ENCODE assay signal across 36 cellular contexts in genomic region chr4:16770887-16771286, GRCh38.
"Had no signal": no experiment of that assay in that cellular context is flagged by ENCODE, and none has a peak within 500 bp of the region (broad histone marks: within the 10 kb centered on the region; RNA-seq: fewer than 3 reads in every experiment).

No MANE protein-coding gene starts in this region.

- H3K27me3 ChIP-seq: adrenal gland, brain microvascular endothelial cell, breast epithelium had no signal

- ATAC-seq: activated CD8-positive, alpha-beta T cell treated with anti-CD3 and anti-CD28 coated beads for 36 hours; activated naive CD4-positive, alpha-beta T cell treated with anti-CD3 and anti-CD28 coated beads, Interleukin-2, amount 50 U/mL, for 72 hours; activated T-cell treated with anti-CD3 and anti-CD28 coated beads, Interleukin-2, amount 50 U/mL, for 4 hours; activated T-cell treated with anti-CD3 and anti-CD28 coated beads, Interleukin-2, amount 50 U/mL, for 72 hours; activated T-helper 17 cell treated with anti-CD3 and anti-CD28 coated beads, Interleukin-2, amount 50 U/mL, for 72 hours had no signal

- H3K9me3 ChIP-seq: adrenal gland, breast epithelium had no signal

- DNase-seq: activated B cell treated with CpG ODN at 0.5 μM for 24 hours; activated CD4-positive, alpha-beta memory T cell treated with anti-CD3 and anti-CD28 coated beads for 36 hours; activated CD4-positive, alpha-beta T cell treated with anti-CD3 and anti-CD28 coated beads for 4 hours; activated CD4-positive, alpha-beta T cell treated with anti-CD3 and anti-CD28 coated beads, Interleukin-2, amount 10 ng/mL, durations not matched to agents 24 days and 14 days; activated CD4-positive, alpha-beta T cell treated with anti-CD3 and anti-CD28 coated beads, Interleukin-2, amount 50 U/mL, for 1 hour; activated CD4-positive, alpha-beta T cell treated with anti-CD3 and anti-CD28 coated beads, Interleukin-2, amount 50 U/mL, for 4 hours; activated CD4-positive, CD25-positive, alpha-beta regulatory T cell treated with anti-CD3 and anti-CD28 coated beads, Interleukin-2, amount 50 U/mL, for 72 hours; activated CD8-positive, alpha-beta memory T cell treated with anti-CD3 and anti-CD28 coated beads, Interleukin-2, amount 50 U/mL, for 4 hours; activated CD8-positive, alpha-beta T cell treated with anti-CD3 and anti-CD28 coated beads for 36 hours; activated effector memory CD4-positive, alpha-beta T cell treated with anti-CD3 and anti-CD28 coated beads, Interleukin-2, amount 50 U/mL, for 16 hours; activated gamma-delta T cell treated with Interleukin-2 at 50 U/mL for 16 hours; activated naive CD4-positive, alpha-beta T cell; activated naive CD4-positive, alpha-beta T cell treated with anti-CD3 and anti-CD28 coated beads for 36 hours; activated naive CD4-positive, alpha-beta T cell treated with anti-CD3 and anti-CD28 coated beads, Interleukin-2, amount 50 U/mL, for 16 hours; activated naive CD8-positive, alpha-beta T cell treated with anti-CD3 and anti-CD28 coated beads for 36 hours; activated T-cell treated with anti-CD3 and anti-CD28 coated beads for 4 hours; activated T-cell treated with anti-CD3 and anti-CD28 coated beads, Interleukin-2, amount 50 U/mL, for 1 hour; activated T-cell treated with anti-CD3 and anti-CD28 coated beads, Interleukin-2, amount 50 U/mL, for 4 hours; activated T-cell treated with anti-CD3 and anti-CD28 coated beads, Interleukin-2, amount 50 U/mL, for 72 hours; adrenal gland; amniotic stem cell; aorta; brain microvascular endothelial cell; cerebellar nuclear complex; T-helper 1 cell; T-helper 2 cell; T-helper 9 cell had no signal

- H3K36me3 ChIP-seq: adrenal gland, brain microvascular endothelial cell, breast epithelium had no signal

- H3K4me3 Mint-ChIP-seq: activated B cell treated with CpG ODN at 0.5 μM for 24 hours; activated CD4-positive, alpha-beta memory T cell treated with anti-CD3 and anti-CD28 coated beads for 36 hours; activated CD4-positive, alpha-beta T cell treated with anti-CD3 and anti-CD28 coated beads, Interleukin-2, amount 10 ng/mL, durations not matched to agents 24 days and 14 days; activated CD8-positive, alpha-beta T cell treated with anti-CD3 and anti-CD28 coated beads for 36 hours; activated naive CD4-positive, alpha-beta T cell treated with anti-CD3 and anti-CD28 coated beads for 36 hours; activated naive CD8-positive, alpha-beta T cell treated with anti-CD3 and anti-CD28 coated beads for 36 hours; activated T-cell treated with anti-CD3 and anti-CD28 coated beads, Interleukin-2, amount 50 U/mL, for 4 hours; activated T-cell treated with anti-CD3 and anti-CD28 coated beads, Interleukin-2, amount 50 U/mL, for 72 hours; activated T-helper 1 cell treated with anti-CD3 and anti-CD28 coated beads, Interleukin-12 subunit alpha, Interleukin-12 subunit beta, Interleukin-2, Interleukin-4 antibody, amounts not matched to agents 30 ng/mL and 10 ng/mL and 1 ng/mL, durations not matched to agents 14 hours and 24 hours and 36 hours; activated T-helper 17 cell treated with anti-CD3 and anti-CD28 coated beads, Interleukin-2, amount 50 U/mL, for 72 hours; central memory CD8-positive, alpha-beta T cell; T-helper 1 cell treated with Interleukin-12 subunit alpha and Interleukin-12 subunit beta and Interleukin-4 antibody, amounts not matched to agents 30 μg/mL and 1 μg/mL, for 36 hours; T-helper 2 cell treated with Interferon-gamma antibody and Interleukin-4, amounts not matched to agents 5 μg/mL and 100 μg/mL, for 36 hours had no signal

- H3K4me1 Mint-ChIP-seq: activated B cell treated with CpG ODN at 0.5 μM for 24 hours; activated CD4-positive, alpha-beta T cell treated with anti-CD3 and anti-CD28 coated beads, Interleukin-2, amount 10 ng/mL, durations not matched to agents 24 days and 14 days; activated naive CD8-positive, alpha-beta T cell treated with anti-CD3 and anti-CD28 coated beads for 36 hours; activated T-helper 17 cell treated with anti-CD3 and anti-CD28 coated beads, Interleukin-2, amount 50 U/mL, for 72 hours; central memory CD8-positive, alpha-beta T cell had no signal

- H3K36me3 Mint-ChIP-seq: activated CD4-positive, alpha-beta memory T cell treated with anti-CD3 and anti-CD28 coated beads for 36 hours; activated naive CD4-positive, alpha-beta T cell treated with anti-CD3 and anti-CD28 coated beads, Interleukin-2, amount 50 U/mL, for 72 hours; activated naive CD8-positive, alpha-beta T cell treated with anti-CD3 and anti-CD28 coated beads for 36 hours had no signal

- FAIRE-seq: TTC549 had no signal

- H3K4me1 ChIP-seq: adrenal gland, breast epithelium had no signal

- H3K27me3 Mint-ChIP-seq: activated B cell treated with CpG ODN at 0.5 μM for 24 hours; activated CD4-positive, alpha-beta T cell treated with anti-CD3 and anti-CD28 coated beads, Interleukin-2, amount 10 ng/mL, durations not matched to agents 24 days and 14 days had no signal

- H3K27ac ChIP-seq: adrenal gland, brain microvascular endothelial cell, breast epithelium, VCaP had no signal

- H3K4me3 ChIP-seq: adrenal gland, breast epithelium had no signal

- H3K9me3 Mint-ChIP-seq: activated B cell treated with CpG ODN at 0.5 μM for 24 hours; activated CD4-positive, alpha-beta memory T cell treated with anti-CD3 and anti-CD28 coated beads for 36 hours; activated CD4-positive, alpha-beta T cell treated with anti-CD3 and anti-CD28 coated beads, Interleukin-2, amount 10 ng/mL, durations not matched to agents 24 days and 14 days; activated CD8-positive, alpha-beta T cell treated with anti-CD3 and anti-CD28 coated beads for 36 hours; activated naive CD4-positive, alpha-beta T cell treated with anti-CD3 and anti-CD28 coated beads for 36 hours; activated naive CD4-positive, alpha-beta T cell treated with anti-CD3 and anti-CD28 coated beads, Interleukin-2, amount 50 U/mL, for 72 hours; activated naive CD8-positive, alpha-beta T cell treated with anti-CD3 and anti-CD28 coated beads for 36 hours; activated T-cell treated with anti-CD3 and anti-CD28 coated beads, Interleukin-2, amount 50 U/mL, for 4 hours; activated T-cell treated with anti-CD3 and anti-CD28 coated beads, Interleukin-2, amount 50 U/mL, for 72 hours; activated T-helper 1 cell treated with anti-CD3 and anti-CD28 coated beads, Interleukin-12 subunit alpha, Interleukin-12 subunit beta, Interleukin-2, Interleukin-4 antibody, amounts not matched to agents 30 ng/mL and 10 ng/mL and 1 ng/mL, durations not matched to agents 14 hours and 24 hours and 36 hours; activated T-helper 17 cell treated with anti-CD3 and anti-CD28 coated beads, Interleukin-2, amount 50 U/mL, for 72 hours; central memory CD8-positive, alpha-beta T cell; T-helper 1 cell treated with Interleukin-12 subunit alpha and Interleukin-12 subunit beta and Interleukin-4 antibody, amounts not matched to agents 30 μg/mL and 1 μg/mL, for 36 hours; T-helper 2 cell treated with Interferon-gamma antibody and Interleukin-4, amounts not matched to agents 5 μg/mL and 100 μg/mL, for 36 hours had no signal

- H3K27ac Mint-ChIP-seq: activated B cell treated with CpG ODN at 0.5 μM for 24 hours; activated CD4-positive, alpha-beta memory T cell treated with anti-CD3 and anti-CD28 coated beads for 36 hours; activated CD4-positive, alpha-beta T cell treated with anti-CD3 and anti-CD28 coated beads, Interleukin-2, amount 10 ng/mL, durations not matched to agents 24 days and 14 days; activated CD8-positive, alpha-beta T cell treated with anti-CD3 and anti-CD28 coated beads for 36 hours; activated naive CD4-positive, alpha-beta T cell treated with anti-CD3 and anti-CD28 coated beads for 36 hours; activated naive CD8-positive, alpha-beta T cell treated with anti-CD3 and anti-CD28 coated beads for 36 hours; activated T-helper 1 cell treated with anti-CD3 and anti-CD28 coated beads, Interleukin-12 subunit alpha, Interleukin-12 subunit beta, Interleukin-2, Interleukin-4 antibody, amounts not matched to agents 30 ng/mL and 10 ng/mL and 1 ng/mL, durations not matched to agents 14 hours and 24 hours and 36 hours; activated T-helper 17 cell treated with anti-CD3 and anti-CD28 coated beads, Interleukin-2, amount 50 U/mL, for 72 hours; T-helper 1 cell treated with Interleukin-12 subunit alpha and Interleukin-12 subunit beta and Interleukin-4 antibody, amounts not matched to agents 30 μg/mL and 1 μg/mL, for 36 hours; T-helper 2 cell treated with Interferon-gamma antibody and Interleukin-4, amounts not matched to agents 5 μg/mL and 100 μg/mL, for 36 hours had no signal
